In genomic region chr11:85898456-85898855, GRCh38 we compare ENCODE assay signal across 19 cellular contexts. TPM values are rescaled to one million over a fixed set of nuclear protein-coding genes. Genes with fewer than 3 reads are reported as not detected.
DNase-seq lines count a peak whose midpoint lies in the region; ATAC-seq and TF ChIP-seq lines count a peak whose summit lies in the region.
"Had no signal": no experiment of that assay in that cellular context is flagged by ENCODE, and none has a peak within 500 bp of the region (broad histone marks: within the 10 kb centered on the region; RNA-seq: fewer than 3 reads in every experiment).

No MANE protein-coding gene starts in this region.

- WGBS in IMR-90 (ENCODE audit: extremely low coverage in 2 of 2, insufficient read length in 1 of 2), 2 experiments = no CpG with 5 or more reads among the region's 2 CpGs

- H3K9me1 ChIP-seq in IMR-90 (ENCODE audit: insufficient read depth, low read length) = no peaks in the 10 kb centered on the region

- H3K79me1 ChIP-seq in IMR-90 (ENCODE audit: low read depth in 1 of 2, low read length in 2 of 2) = no peaks in the 10 kb centered on the region

- CTCF ChIA-PET in IMR-90 (lab: Yijun Ruan, JAX) = no interaction called here

- H3K4ac ChIP-seq in IMR-90 (ENCODE audit: low read depth, low read length) = no peak overlapping the region

- no peak overlapping the region for H3K14ac ChIP-seq in IMR-90 (replicated peaks; ENCODE audit: low read depth, low read length)

- no peak overlapping the region for H2AFZ ChIP-seq in IMR-90 (replicated peaks; ENCODE audit: low read length, poor library complexity)

- intact Hi-C loops in IMR-90 (cut with micrococcal nuclease) = no loop called here

- H2BK15ac ChIP-seq in IMR-90 (ENCODE audit: low read depth, low read length) = no peak overlapping the region

- BruUV-seq in IMR-90 (replicated peaks; lab: Mats Ljungman, UMichigan) = no TSS peak

- H4K5ac ChIP-seq in IMR-90 (ENCODE audit: low read depth, low read length) = no peak overlapping the region

- no peaks in the 10 kb centered on the region; the same call in 1 of the 2 replicates for H3K4me1 ChIP-seq in IMR-90 (ENCODE audit: control insufficient read depth, insufficient read depth, low read length)
- H3K4me1 ChIP-seq: HAP-1 had no signal

- ATAC-seq in IMR-90 (ENCODE audit: low read depth) = no peak
- ATAC-seq in HG02884 (IDR thresholded peaks at IDR 0.05; ENCODE audit: unreplicated experiment) = no peak

- no peak overlapping the region for H3K9ac ChIP-seq in IMR-90 (ENCODE audit: low read depth, low read length)

- no peak overlapping the region for H3K18ac ChIP-seq in IMR-90 (ENCODE audit: low read depth, low read length)

- H3K56ac ChIP-seq in IMR-90 (ENCODE audit: extremely low read depth, insufficient read depth, low read length) = no peak overlapping the region

- no peak for TF ChIP-seq POLR2A in IMR-90 (IDR thresholded peaks at IDR 0.05; ENCODE audit: low read depth, low read length)

- no peak overlapping the region for H2AK5ac ChIP-seq in IMR-90 (ENCODE audit: low read depth, low read length)

- H2BK5ac ChIP-seq in IMR-90 (ENCODE audit: low read depth, low read length, poor library complexity, severe bottlenecking) = no peak overlapping the region

- no peak for TF ChIP-seq RAD21 in IMR-90 (IDR thresholded peaks at IDR 0.05; ENCODE audit: low read length)

- no peaks in the 10 kb centered on the region for H3K27me3 ChIP-seq in IMR-90 (ENCODE audit: control insufficient read depth, insufficient read depth, low read length)

- H2BK120ac ChIP-seq in IMR-90 (ENCODE audit: low read depth, low read length) = no peak overlapping the region

- no peak overlapping the region for H3K4me3 ChIP-seq in IMR-90 (ENCODE audit: insufficient read depth, low read depth, low read length)
- H3K4me3 ChIP-seq: HAP-1 had no signal

- POLR2A ChIA-PET in IMR-90 (lab: Charles Lee; ENCODE audit: unreplicated experiment) = no interaction called here

- no peak for TF ChIP-seq CTCF in IMR-90 (conservative IDR thresholded peaks at IDR 0.05; ENCODE audit: low read depth, low read length)

- DNase-seq in HS-5 (ENCODE audit: low read depth) (peak; percentile 37), IMR-90 (peak; percentile 11), iris pigment epithelial cell (ENCODE audit: low read depth) (peak; percentile 40), glomerular visceral epithelial cell (ENCODE audit: extremely low spot score) (no peak), NCI-H69 (lab: John Stamatoyannopoulos, UW) (no peak)
- DNase-seq: C1 segment of cervical spinal cord; CD4-positive, alpha-beta memory T cell; DMS53; DMS79 treated with DMSO at 0.1 percent for 48 hours; GF-D8; GOT3; HFFc6 had no signal

- H2AK9ac ChIP-seq in IMR-90 (replicated peaks; ENCODE audit: low read depth, low read length, poor library complexity) = no peak overlapping the region

- no peak overlapping the region for H2BK20ac ChIP-seq in IMR-90 (ENCODE audit: low read depth, low read length)

- no peak overlapping the region for H4K8ac ChIP-seq in IMR-90 (ENCODE audit: low read depth in 2 of 2, low read length in 2 of 2)

- no peaks in the 10 kb centered on the region for H4K20me1 ChIP-seq in IMR-90 (ENCODE audit: insufficient read depth, low read length)

- in situ Hi-C loops in IMR-90 (cut with MboI; ENCODE audit: low sequenced_read_pairs) = no loop called here

- dilution Hi-C loops in IMR-90 (cut with HindIII; ENCODE audit: low sequenced_read_pairs, unreplicated experiment) = no loop called here

- no peak overlapping the region for H3K4me2 ChIP-seq in IMR-90 (ENCODE audit: low read depth, low read length)

- H3K23ac ChIP-seq in IMR-90 (ENCODE audit: low read depth, low read length) = no peak overlapping the region

- H4K91ac ChIP-seq in IMR-90 (ENCODE audit: insufficient read depth, low read depth, low read length) = no peak overlapping the region

- no peaks in the 10 kb centered on the region for H3K36me3 ChIP-seq in IMR-90 (ENCODE audit: control insufficient read depth, insufficient read depth, low read length)
- H3K36me3 ChIP-seq: HAP-1 had no signal

- no peak overlapping the region for H3K27ac ChIP-seq in IMR-90 (ENCODE audit: insufficient read depth, low read length)

- H3K9me3 ChIP-seq in IMR-90 (ENCODE audit: control insufficient read depth, insufficient read depth, low read length) = no peaks in the 10 kb centered on the region
- H3K9me3 ChIP-seq: HAP-1 had no signal

TF ChIP-seq in IMR-90, 13 proteins besides CTCF, POLR2A, EP300 and RAD21:
- TF ChIP-seq NFE2L2 (IDR thresholded peaks at IDR 0.05; ENCODE audit: low read depth, low read length) = no peak
- peak; percentile 35; the same call in 1 of the 2 replicates for TF ChIP-seq CEBPB (IDR thresholded peaks at IDR 0.05; ENCODE audit: low read depth, low read length)
- TF ChIP-seq ELK1 (IDR thresholded peaks at IDR 0.05; ENCODE audit: borderline replicate concordance, low read depth, low read length) = no peak

RNA-seq across cellular contexts. Expression of gene CCDC83, which starts 43.3 kb away (rescaled TPM):
- total RNA-seq in IMR-90 (2012; rRNA removed) = not detected in 2 replicates
- polyA plus RNA-seq in IMR-90 (2012; rRNA removed) = not detected in 2 replicates
- not detected in 2 replicates for polyA plus RNA-seq in IMR-90 (2012; cell fraction: cytosol; rRNA removed)
- not detected in 2 replicates for polyA plus RNA-seq in IMR-90 (2012; cell fraction: nucleus; rRNA removed; ENCODE audit: low replicate concordance)
- total RNA-seq: A172; A673; CD4-positive, alpha-beta memory T cell; Daoy; G401; HFFc6 had no signal
- polyA plus RNA-seq: BJ; CD4-positive, alpha-beta memory T cell had no signal

Comparison
In these comparisons a context has a peak if more than half of its experiments do, and no peak if none do; other contexts are left out.
1. DNase-seq: peak in HS-5 (single experiment), IMR-90 (single experiment) and iris pigment epithelial cell (single experiment); none in glomerular visceral epithelial cell (single experiment) and NCI-H69 (single experiment).